Comparison of ENCODE assay signal across 21 cellular contexts in genomic region chr6:360791-361373, GRCh38. TPM values are rescaled to one million over a fixed set of nuclear protein-coding genes. Genes with fewer than 3 reads are reported as not detected.
"Had no signal": no experiment of that assay in that cellular context is flagged by ENCODE, and none has a peak within 500 bp of the region (broad histone marks: within the 10 kb centered on the region; RNA-seq: fewer than 3 reads in every experiment).

No MANE protein-coding gene starts in this region.

- H3K4me1 Mint-ChIP-seq: endodermal cell had no signal

- H3K36me3 ChIP-seq: cardiac muscle cell, neutrophil, pancreas, suprapubic skin, transverse colon, vagina had no signal

- H3K4me3 Mint-ChIP-seq: activated naive CD8-positive, alpha-beta T cell; activated T-cell treated with anti-CD3 and anti-CD28 coated beads, Interleukin-2, amount 50 U/mL, for 72 hours; endodermal cell; naive thymus-derived CD4-positive, alpha-beta T cell; stimulated activated naive CD8-positive, alpha-beta T cell treated with anti-CD3 and anti-CD28 coated beads, Interleukin-15, Interleukin-2, amounts not matched to agents 100 ng/mL and 50 ng/mL, for 24 hours had no signal

- H3K27me3 ChIP-seq: cardiac muscle cell, neutrophil, pancreas, suprapubic skin, vagina had no signal

- DNase-seq: activated CD4-positive, CD25-positive, alpha-beta regulatory T cell treated with anti-CD3 and anti-CD28 coated beads, Interleukin-2, amount 50 U/mL, for 72 hours; activated gamma-delta T cell; activated T-cell treated with anti-CD3 and anti-CD28 coated beads, Interleukin-2, amount 50 U/mL, for 72 hours; endodermal cell; foreskin fibroblast; mesenchymal stem cell; naive thymus-derived CD4-positive, alpha-beta T cell; stimulated activated CD8-positive, alpha-beta memory T cell treated with anti-CD3 and anti-CD28 coated beads, Interleukin-4, amount 100 ng/mL, for 48 hours; T1000; transverse colon had no signal

- H3K9me3 ChIP-seq: neutrophil, pancreas, vagina had no signal

- ATAC-seq: activated T-cell treated with anti-CD3 and anti-CD28 coated beads, Interleukin-2, amount 50 U/mL, for 72 hours; mucosa of descending colon; naive thymus-derived CD4-positive, alpha-beta T cell; pancreas; sciatic nerve had no signal

- H3K27me3 Mint-ChIP-seq: activated naive CD8-positive, alpha-beta T cell; stimulated activated naive CD8-positive, alpha-beta T cell treated with anti-CD3 and anti-CD28 coated beads, Interleukin-15, Interleukin-2, amounts not matched to agents 100 ng/mL and 50 ng/mL, for 24 hours had no signal

- H3K4me3 ChIP-seq: cardiac muscle cell, mucosa of descending colon, pancreas, suprapubic skin, transverse colon, vagina had no signal

- H3K27ac ChIP-seq: cardiac muscle cell, epithelial cell of prostate, neutrophil, pancreas, suprapubic skin, transverse colon, vagina had no signal

- H3K27ac Mint-ChIP-seq: activated T-cell treated with anti-CD3 and anti-CD28 coated beads, Interleukin-2, amount 50 U/mL, for 72 hours; endodermal cell; stimulated activated naive CD8-positive, alpha-beta T cell treated with anti-CD3 and anti-CD28 coated beads, Interleukin-15, Interleukin-2, amounts not matched to agents 100 ng/mL and 50 ng/mL, for 24 hours had no signal

- H3K4me1 ChIP-seq: pancreas, suprapubic skin, transverse colon, vagina had no signal

RNA-seq across cellular contexts. Expression of gene IRF4, which starts 30.7 kb away (rescaled TPM):
- total RNA-seq: cardiac muscle cell, endodermal cell, glomerular endothelial cell had no signal
- polyA plus RNA-seq: cardiac muscle cell had no signal
